Comparison of ENCODE assay signal across 18 cellular contexts in genomic region chr4:113276448-113277158, GRCh38.
DNase-seq lines count a peak whose midpoint lies in the region; ATAC-seq and TF ChIP-seq lines count a peak whose summit lies in the region.
"Had no signal": no experiment of that assay in that cellular context is flagged by ENCODE, and none has a peak within 500 bp of the region (broad histone marks: within the 10 kb centered on the region; RNA-seq: fewer than 3 reads in every experiment).

No MANE protein-coding gene starts in this region.

- TF ChIP-seq POLR2A in uterus (IDR thresholded peaks at IDR 0.05), result no peak

- H2AFZ ChIP-seq in GM23338, result no peak overlapping the region

- H3K9me3 ChIP-seq in uterus, result no peaks in the 10 kb centered on the region
- H3K9me3 ChIP-seq: esophagus squamous epithelium had no signal

- no peaks in the 10 kb centered on the region; the same call in 1 of the 2 replicates for H3K9me2 ChIP-seq in GM23338 (ENCODE audit: insufficient read depth)

- no peak for TF ChIP-seq CTCF in GM23338 (conservative IDR thresholded peaks at IDR 0.05; ENCODE audit: low read depth in 2 of 2)
- no peak for TF ChIP-seq CTCF in uterus (IDR thresholded peaks at IDR 0.05)

- H3K27ac ChIP-seq in GM23338 (ENCODE audit: low read depth) (no peak overlapping the region), layer of hippocampus (ENCODE audit: low read depth, low read length) (peak overlapping the region; percentile 30), uterus (peak overlapping the region; percentile 38 to 47)

- no peaks in the 10 kb centered on the region for H3K9me3 Mint-ChIP-seq in GM23338
- H3K9me3 Mint-ChIP-seq: activated naive CD4-positive, alpha-beta T cell treated with anti-CD3 and anti-CD28 coated beads, Interleukin-2, amount 10 ng/mL, durations not matched to agents 7 days and 5 days; activated T-cell treated with anti-CD3 and anti-CD28 coated beads, Interleukin-2, amount 50 U/mL, for 72 hours; CD8-positive, alpha-beta memory T cell had no signal

- H3K27me3 ChIP-seq in GM23338 (ENCODE audit: insufficient read depth) (no peaks in the 10 kb centered on the region), layer of hippocampus (ENCODE audit: control insufficient read depth, insufficient read depth, low read length) (no peaks in the 10 kb centered on the region), uterus (no peaks in the 10 kb centered on the region)
- H3K27me3 ChIP-seq: esophagus squamous epithelium had no signal

- H3K36me3 ChIP-seq in GM23338 (ENCODE audit: insufficient read depth) (no peaks in the 10 kb centered on the region), uterus (no peaks in the 10 kb centered on the region)
- H3K36me3 ChIP-seq: esophagus squamous epithelium had no signal

- H3K4me1 Mint-ChIP-seq in GM23338, result peaks cover 13% of the 10 kb centered on the region; the same call in 2 of the 3 replicates
- H3K4me1 Mint-ChIP-seq: activated naive CD4-positive, alpha-beta T cell treated with anti-CD3 and anti-CD28 coated beads, Interleukin-2, amount 10 ng/mL, durations not matched to agents 7 days and 5 days; CD8-positive, alpha-beta memory T cell had no signal

- H3K4me2 ChIP-seq in GM23338, result no peak overlapping the region

- no peaks in the 10 kb centered on the region for H3K79me2 ChIP-seq in GM23338 (replicated peaks; ENCODE audit: insufficient read depth)

- H3K36me3 Mint-ChIP-seq in GM23338 (ENCODE audit: low read depth), result no peaks in the 10 kb centered on the region
- H3K36me3 Mint-ChIP-seq: activated naive CD4-positive, alpha-beta T cell treated with anti-CD3 and anti-CD28 coated beads, Interleukin-2, amount 10 ng/mL, durations not matched to agents 7 days and 5 days; CD8-positive, alpha-beta memory T cell had no signal

- no peak overlapping the region for H3K4me3 Mint-ChIP-seq in GM23338
- H3K4me3 Mint-ChIP-seq: activated naive CD4-positive, alpha-beta T cell treated with anti-CD3 and anti-CD28 coated beads, Interleukin-2, amount 10 ng/mL, durations not matched to agents 7 days and 5 days; activated T-cell treated with anti-CD3 and anti-CD28 coated beads, Interleukin-2, amount 50 U/mL, for 72 hours; CD8-positive, alpha-beta memory T cell had no signal

- intact Hi-C loops in uterus (cut with DNase I; ENCODE audit: low total_unique reads), result no loop called here

- H3F3A ChIP-seq in GM23338 (replicated peaks; ENCODE audit: low read depth), result no peaks in the 10 kb centered on the region

- H3K4me3 ChIP-seq in GM23338, result no peak overlapping the region
- H3K4me3 ChIP-seq in uterus, result no peak overlapping the region
- H3K4me3 ChIP-seq: esophagus squamous epithelium, lung had no signal

- H4K20me1 ChIP-seq in GM23338 (replicated peaks; ENCODE audit: insufficient read depth), result no peaks in the 10 kb centered on the region

- ATAC-seq in GM23338, result no peak
- no peak for ATAC-seq in GM18870 (IDR thresholded peaks at IDR 0.05; ENCODE audit: unreplicated experiment)
- ATAC-seq: activated T-cell treated with anti-CD3 and anti-CD28 coated beads, Interleukin-2, amount 50 U/mL, for 72 hours had no signal

- no peaks in the 10 kb centered on the region for H3K27me3 Mint-ChIP-seq in GM23338 (ENCODE audit: insufficient read depth, low read depth, poor library complexity)

- H3K27ac Mint-ChIP-seq in GM23338, result peak overlapping the region; percentile 80
- H3K27ac Mint-ChIP-seq: activated naive CD4-positive, alpha-beta T cell treated with anti-CD3 and anti-CD28 coated beads, Interleukin-2, amount 10 ng/mL, durations not matched to agents 7 days and 5 days; activated T-cell treated with anti-CD3 and anti-CD28 coated beads, Interleukin-2, amount 50 U/mL, for 72 hours had no signal

- H3K4me1 ChIP-seq in GM23338 (ENCODE audit: insufficient read depth) (peaks cover 10% of the 10 kb centered on the region), uterus (no peaks in the 10 kb centered on the region)
- H3K4me1 ChIP-seq: esophagus squamous epithelium had no signal

- DNase-seq in GM23338 (ENCODE audit: low spot score) (no peak), fibroblast of peridontal ligament (ENCODE audit: extremely low read depth) (peak; percentile 75), uterus (no peak), NCI-H1436 (lab: John Stamatoyannopoulos, UW) (no peak), NK-92 (lab: John Stamatoyannopoulos, UW; ENCODE audit: unreplicated experiment) (no peak)
- DNase-seq: activated naive CD4-positive, alpha-beta T cell treated with anti-CD3 and anti-CD28 coated beads, Interleukin-2, amount 10 ng/mL, durations not matched to agents 7 days and 5 days; activated T-cell treated with anti-CD3 and anti-CD28 coated beads, Interleukin-2, amount 50 U/mL, for 72 hours; CD8-positive, alpha-beta memory T cell; DMS53; effector memory CD4-positive, alpha-beta T cell; esophagus squamous epithelium; Karpas-422; NCI-H1105; NCI-H510A treated with DMSO at 0.1 percent for 48 hours; stimulated activated CD4-positive, alpha-beta T cell treated with anti-CD3 and anti-CD28 coated beads, Interleukin-15, amount 100 ng/mL, for 24 hours had no signal

TF ChIP-seq in GM23338, 12 proteins besides CTCF, POLR2A, EP300 and RAD21 (continues in another document):
- TF ChIP-seq STAT1 (IDR thresholded peaks at IDR 0.05; ENCODE audit: unreplicated experiment), result no peak
- no peak for TF ChIP-seq JUNB (IDR thresholded peaks at IDR 0.05; ENCODE audit: unreplicated experiment)
- TF ChIP-seq NANOG (IDR thresholded peaks at IDR 0.05; ENCODE audit: borderline replicate concordance), result no peak
- TF ChIP-seq EZH2phosphoT487 (IDR thresholded peaks at IDR 0.05; ENCODE audit: unreplicated experiment), result no peak
- TF ChIP-seq, protein P1, sequence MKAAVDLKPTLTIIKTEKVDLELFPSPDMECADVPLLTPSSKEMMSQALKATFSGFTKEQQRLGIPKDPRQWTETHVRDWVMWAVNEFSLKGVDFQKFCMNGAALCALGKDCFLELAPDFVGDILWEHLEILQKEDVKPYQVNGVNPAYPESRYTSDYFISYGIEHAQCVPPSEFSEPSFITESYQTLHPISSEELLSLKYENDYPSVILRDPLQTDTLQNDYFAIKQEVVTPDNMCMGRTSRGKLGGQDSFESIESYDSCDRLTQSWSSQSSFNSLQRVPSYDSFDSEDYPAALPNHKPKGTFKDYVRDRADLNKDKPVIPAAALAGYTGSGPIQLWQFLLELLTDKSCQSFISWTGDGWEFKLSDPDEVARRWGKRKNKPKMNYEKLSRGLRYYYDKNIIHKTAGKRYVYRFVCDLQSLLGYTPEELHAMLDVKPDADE (IDR thresholded peaks at IDR 0.05), result no peak
- TF ChIP-seq POLR2AphosphoS5 (IDR thresholded peaks at IDR 0.05; ENCODE audit: low read depth), result no peak
- TF ChIP-seq ZNF331 (CRISPR knock-in tag; IDR thresholded peaks at IDR 0.05; ENCODE audit: low read depth), result no peak
- TF ChIP-seq CREB1 (CRISPR knock-in tag; IDR thresholded peaks at IDR 0.05; ENCODE audit: low read depth), result no peak
- TF ChIP-seq EZH2 (IDR thresholded peaks at IDR 0.05; ENCODE audit: low read depth, unreplicated experiment), result no peak
- no peak for TF ChIP-seq REST (IDR thresholded peaks at IDR 0.05; ENCODE audit: unreplicated experiment)
